1 cellular context compared by ENCODE assay signal in the genomic region with DNA sequence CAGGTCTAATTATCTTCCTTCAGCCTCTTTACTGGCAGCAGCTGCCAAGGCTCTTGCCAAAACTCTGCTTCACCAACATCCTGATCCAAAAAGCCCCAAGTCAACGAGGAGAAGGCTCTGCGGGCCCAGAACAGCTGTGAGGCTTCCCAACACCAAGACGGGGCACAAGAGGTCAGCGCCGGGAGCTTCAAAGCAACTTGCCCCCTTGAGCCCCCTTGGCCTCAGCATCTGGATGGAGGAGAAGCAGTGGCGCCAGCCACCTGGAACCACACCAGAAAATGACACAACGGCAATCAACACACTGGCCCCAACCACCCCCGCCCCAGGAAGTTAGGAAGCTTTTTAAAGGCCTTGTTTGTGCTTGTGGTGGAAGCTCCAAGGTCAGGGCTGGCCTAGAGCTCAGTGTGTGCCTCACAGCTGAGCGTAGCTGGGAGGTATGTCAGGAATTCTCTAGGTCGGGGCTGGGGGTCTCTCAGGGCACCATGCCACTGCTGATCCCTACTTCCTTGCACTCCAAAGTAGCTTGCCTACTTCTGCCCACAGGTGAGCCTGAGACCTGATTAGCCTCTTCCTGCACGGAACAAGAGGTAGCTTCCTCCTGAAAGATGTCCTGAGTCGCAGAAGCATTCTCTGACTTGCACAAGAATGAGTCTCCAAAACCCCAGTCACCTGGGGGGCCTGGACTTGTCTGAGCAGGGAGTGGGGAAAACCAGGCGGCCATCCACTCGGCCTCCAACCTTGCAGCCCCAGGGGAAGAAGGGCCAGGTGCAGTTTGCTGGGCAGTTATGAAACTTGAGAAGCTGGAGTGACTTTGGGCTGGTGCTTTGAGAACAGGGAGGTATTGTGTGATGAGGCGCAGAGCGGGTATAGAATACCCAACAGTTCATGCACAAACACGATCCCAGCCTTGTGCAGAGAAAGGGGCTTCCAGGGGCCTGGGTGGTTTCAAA.
A peak's percentile ranks its signal among the peaks of the same experiment; 100 is the strongest.
TF ChIP-seq lines count a peak whose summit lies in the region.

No MANE protein-coding gene starts in this region.

TF ChIP-seq in HepG2, 621 proteins besides CTCF, POLR2A, EP300 and RAD21 (continued from another document):
- TF ChIP-seq KIAA2018 (CRISPR knock-in tag; IDR thresholded peaks at IDR 0.05; ENCODE audit: borderline replicate concordance) (no peak), U2AF2 (IDR thresholded peaks at IDR 0.05; ENCODE audit: low read depth, low read length) (no peak), ELK4 (CRISPR knock-in tag; IDR thresholded peaks at IDR 0.05; ENCODE audit: borderline replicate concordance) (no peak), ZNF563 (CRISPR knock-in tag; IDR thresholded peaks at IDR 0.05) (peak; percentile 19; the same call in 1 of the 2 replicates), HDAC1 (CRISPR knock-in tag; IDR thresholded peaks at IDR 0.05) (peak; percentile 60), ZNF414 (CRISPR knock-in tag; IDR thresholded peaks at IDR 0.05) (peak; percentile 52; the same call in 1 of the 2 replicates), SMYD3 (CRISPR knock-in tag; IDR thresholded peaks at IDR 0.05) (0 out of 2 replicates have a peak, but pooled peaks have one; percentile 41), ZNF572 (CRISPR knock-in tag; IDR thresholded peaks at IDR 0.05) (peak; percentile 32; the same call in 1 of the 2 replicates), ZKSCAN8 (CRISPR knock-in tag; IDR thresholded peaks at IDR 0.05; ENCODE audit: borderline replicate concordance) (no peak), SRSF4 (IDR thresholded peaks at IDR 0.05; ENCODE audit: low read depth, low read length, poor library complexity, severe bottlenecking) (no peak), TCF7 (IDR thresholded peaks at IDR 0.05; ENCODE audit: low read depth) (peak; percentile 89), ZNF224 (CRISPR knock-in tag; IDR thresholded peaks at IDR 0.05) (no peak), ZKSCAN5 (CRISPR knock-in tag; IDR thresholded peaks at IDR 0.05) (no peak), ZNF44 (CRISPR knock-in tag; IDR thresholded peaks at IDR 0.05) (no peak), SKIL (CRISPR knock-in tag; IDR thresholded peaks at IDR 0.05; ENCODE audit: borderline replicate concordance) (no peak; the same call in 1 of the 2 replicates), FOXA1 (IDR thresholded peaks at IDR 0.05) (no peak), FOXA1 (CRISPR knock-in tag; IDR thresholded peaks at IDR 0.05) (peak; percentile 60), TFAP4 (IDR thresholded peaks at IDR 0.05; ENCODE audit: borderline replicate concordance, low read depth) (peak; percentile 93), HCFC1 (IDR thresholded peaks at IDR 0.05; ENCODE audit: low read depth, low read length) (no peak), YEATS4 (CRISPR knock-in tag; IDR thresholded peaks at IDR 0.05; ENCODE audit: borderline replicate concordance) (no peak), ZNF7 (CRISPR knock-in tag; IDR thresholded peaks at IDR 0.05) (no peak), ZNF275 (CRISPR knock-in tag; IDR thresholded peaks at IDR 0.05; ENCODE audit: borderline replicate concordance) (no peak), BCLAF1 (IDR thresholded peaks at IDR 0.05) (no peak)
- TF ChIP-seq, protein P1, sequence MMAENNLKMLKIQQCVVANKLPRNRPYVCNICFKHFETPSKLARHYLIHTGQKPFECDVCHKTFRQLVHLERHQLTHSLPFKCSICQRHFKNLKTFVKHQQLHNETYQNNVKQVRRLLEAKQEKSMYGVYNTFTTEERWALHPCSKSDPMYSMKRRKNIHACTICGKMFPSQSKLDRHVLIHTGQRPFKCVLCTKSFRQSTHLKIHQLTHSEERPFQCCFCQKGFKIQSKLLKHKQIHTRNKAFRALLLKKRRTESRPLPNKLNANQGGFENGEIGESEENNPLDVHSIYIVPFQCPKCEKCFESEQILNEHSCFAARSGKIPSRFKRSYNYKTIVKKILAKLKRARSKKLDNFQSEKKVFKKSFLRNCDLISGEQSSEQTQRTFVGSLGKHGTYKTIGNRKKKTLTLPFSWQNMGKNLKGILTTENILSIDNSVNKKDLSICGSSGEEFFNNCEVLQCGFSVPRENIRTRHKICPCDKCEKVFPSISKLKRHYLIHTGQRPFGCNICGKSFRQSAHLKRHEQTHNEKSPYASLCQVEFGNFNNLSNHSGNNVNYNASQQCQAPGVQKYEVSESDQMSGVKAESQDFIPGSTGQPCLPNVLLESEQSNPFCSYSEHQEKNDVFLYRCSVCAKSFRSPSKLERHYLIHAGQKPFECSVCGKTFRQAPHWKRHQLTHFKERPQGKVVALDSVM (CRISPR knock-in tag; IDR thresholded peaks at IDR 0.05), result no peak
